ENCODE assay signal across 20 cellular contexts in the genomic region with DNA sequence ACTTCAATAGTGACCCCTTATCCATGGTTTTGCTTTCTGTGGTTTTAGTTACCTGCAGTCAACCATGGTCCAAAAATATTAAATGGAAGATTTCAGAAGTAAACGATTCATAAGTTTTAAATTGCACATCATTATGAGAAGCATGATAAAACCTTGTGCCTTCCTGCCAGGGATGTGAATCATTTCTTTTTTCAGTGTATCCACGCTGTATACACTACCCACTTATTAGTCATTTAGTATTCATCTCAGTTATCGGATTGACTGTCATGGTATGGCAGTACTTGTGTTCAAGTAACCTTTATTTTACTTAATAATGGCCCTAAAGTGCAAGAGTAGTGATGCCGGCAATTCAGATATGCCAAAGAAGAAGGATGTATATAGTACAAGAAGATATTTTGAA.
A peak's percentile ranks its signal among the peaks of the same experiment; 100 is the strongest.
DNase-seq lines count a peak whose midpoint lies in the region; ATAC-seq, FAIRE-seq and TF ChIP-seq lines count a peak whose summit lies in the region.
"Had no signal": no experiment of that assay in that cellular context is flagged by ENCODE, and none has a peak within 500 bp of the region (broad histone marks: within the 10 kb centered on the region; RNA-seq: fewer than 3 reads in every experiment).

No MANE protein-coding gene starts in this region.

- FAIRE-seq in GM19239 (lab: Jason Lieb, UNC): peak; percentile 18

- DNase-seq in EL (peak; percentile 34), GM19239 (ENCODE audit: insufficient read length, low spot score) (no peak), RKO (ENCODE audit: low spot score) (peak; percentile 63), fibroblast of pulmonary artery (ENCODE audit: low read depth) (peak; percentile 21), NCI-H187 treated with DMSO at 0.1 percent for 48 hours (lab: John Stamatoyannopoulos, UW) (no peak), NCI-H748 treated with DMSO at 0.1 percent for 48 hours (lab: John Stamatoyannopoulos, UW) (no peak)
- DNase-seq: activated CD8-positive, alpha-beta memory T cell treated with anti-CD3 and anti-CD28 coated beads, Interleukin-2, amount 10 ng/mL, durations not matched to agents 7 days and 5 days; activated gamma-delta T cell treated with Interleukin-2 at 50 U/mL for 16 hours; Calu3; GF-D8; H7; lower lobe of right lung; NCI-H2029; NCI-H510A; SIG-M5; stimulated activated CD4-positive, alpha-beta T cell treated with anti-CD3 and anti-CD28 coated beads, Interleukin-4, amount 100 ng/mL, for 4 hours; thyroid gland had no signal

- no peak for ATAC-seq in GM18909 (IDR thresholded peaks at IDR 0.05; ENCODE audit: poor library complexity, unreplicated experiment)
- ATAC-seq: activated CD8-positive, alpha-beta memory T cell treated with anti-CD3 and anti-CD28 coated beads, Interleukin-2, amount 10 ng/mL, durations not matched to agents 7 days and 5 days; lower lobe of right lung; WTC11 had no signal

- TF ChIP-seq CTCF in fibroblast of pulmonary artery (IDR thresholded peaks at IDR 0.05; ENCODE audit: low read length, missing control alignments): no peak

- no peak overlapping the region for H3K4me3 ChIP-seq in fibroblast of pulmonary artery (replicated peaks; ENCODE audit: low read depth, low read length)
- H3K4me3 ChIP-seq: coronary artery, lower lobe of right lung, thyroid gland had no signal

Comparison
In these comparisons a context has a peak if more than half of its experiments do, and no peak if none do; other contexts are left out.
1. DNase-seq: peak in EL (single experiment), RKO (single experiment) and fibroblast of pulmonary artery (single experiment); none in GM19239 (single experiment), NCI-H187 treated with DMSO at 0.1 percent for 48 hours (single experiment) and NCI-H748 treated with DMSO at 0.1 percent for 48 hours (single experiment).